In the genomic region with DNA sequence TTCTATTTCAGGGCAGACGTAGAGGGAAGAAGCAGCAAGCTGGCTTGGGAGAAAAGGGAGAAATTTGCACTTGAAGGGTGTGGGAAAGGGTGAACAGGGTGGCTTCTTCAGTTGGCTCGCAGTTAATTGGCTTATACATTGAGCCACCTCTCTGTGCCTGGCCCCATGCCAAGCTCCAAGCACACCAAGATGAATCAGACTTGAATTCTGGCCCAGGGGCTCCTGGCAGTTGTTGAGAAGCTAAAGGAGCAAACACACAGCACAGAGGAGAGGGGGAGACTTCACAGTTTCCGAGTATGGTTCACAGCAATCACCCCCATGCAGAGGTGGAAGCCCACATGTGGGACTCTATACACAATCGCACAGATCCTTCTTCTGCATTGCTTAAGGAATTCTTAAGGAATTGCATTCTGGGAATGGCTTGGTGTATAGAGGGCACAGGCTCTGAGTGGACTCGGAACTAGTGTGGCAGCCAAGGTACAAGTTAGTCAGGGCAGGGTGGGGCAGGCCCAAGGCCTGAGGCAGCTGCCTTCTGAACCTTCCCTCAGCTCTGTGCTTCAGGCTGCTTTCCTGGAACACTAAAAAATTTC, we compare ENCODE assay signal across 8 cellular contexts. TPM values are rescaled to one million over a fixed set of nuclear protein-coding genes. Genes with fewer than 3 reads are reported as not detected.
A peak's percentile ranks its signal among the peaks of the same experiment; 100 is the strongest.
DNase-seq lines count a peak whose midpoint lies in the region; ATAC-seq and TF ChIP-seq lines count a peak whose summit lies in the region.

No MANE protein-coding gene starts in this region.

- TF ChIP-seq CTCF in OCI-LY1 (IDR thresholded peaks at IDR 0.05; ENCODE audit: low read length) (no peak), epithelial cell of proximal tubule (conservative IDR thresholded peaks at IDR 0.05; ENCODE audit: low read depth, low read length) (no peak)

- no peaks in the 10 kb centered on the region for H4K20me1 ChIP-seq in OCI-LY1 (ENCODE audit: insufficient read depth, low read length)

- H3K27ac ChIP-seq in OCI-LY1 (ENCODE audit: low read depth, low read length, poor library complexity, severe bottlenecking) (peak overlapping the region; percentile 89), muscle layer of colon (ENCODE audit: low read depth, low read length) (peak overlapping the region; percentile 99)

- H3K9me2 ChIP-seq in OCI-LY1 (ENCODE audit: low read depth, low read length) = no peaks in the 10 kb centered on the region

- H3K27me3 ChIP-seq in OCI-LY1 (ENCODE audit: insufficient read depth, low read length) = no peaks in the 10 kb centered on the region
- no peaks in the 10 kb centered on the region for H3K27me3 ChIP-seq in muscle layer of colon (ENCODE audit: control insufficient read depth in 1 of 2, insufficient read depth in 2 of 2, low read length in 2 of 2)

- H3K36me3 ChIP-seq in OCI-LY1 (ENCODE audit: insufficient read depth, low read length) (no peaks in the 10 kb centered on the region), muscle layer of colon (ENCODE audit: insufficient read depth, low read length) (no peaks in the 10 kb centered on the region)

- no peak overlapping the region for H2AFZ ChIP-seq in OCI-LY1 (ENCODE audit: low read length)

- H3K4me1 ChIP-seq in OCI-LY1 (ENCODE audit: insufficient read depth, low read length, severe bottlenecking) (peaks cover 74% of the 10 kb centered on the region), muscle layer of colon (ENCODE audit: insufficient read depth, low read length) (peaks cover 55% of the 10 kb centered on the region)

- no peak for ATAC-seq in HG02852 (IDR thresholded peaks at IDR 0.05; ENCODE audit: unreplicated experiment)

- peak overlapping the region; percentile 93 for H3K4me3 ChIP-seq in OCI-LY1 (ENCODE audit: low read depth, low read length, poor library complexity, severe bottlenecking)
- peak overlapping the region; percentile 94 for H3K4me3 ChIP-seq in epithelial cell of proximal tubule (ENCODE audit: low read depth, low read length)
- H3K4me3 ChIP-seq in muscle layer of colon (ENCODE audit: low read depth in 1 of 2, low read length in 2 of 2) = peak overlapping the region; percentile 76 to 90

- H3K79me2 ChIP-seq in OCI-LY1 (ENCODE audit: insufficient read depth, low read length) = no peaks in the 10 kb centered on the region

- DNase-seq in NCI-H524 (lab: John Stamatoyannopoulos, UW) = peak; percentile 78 to 88
- no peak for DNase-seq in NCI-H524 treated with DMSO at 0.1 percent for 48 hours (lab: John Stamatoyannopoulos, UW)
- DNase-seq in activated T-cell treated with anti-CD3 and anti-CD28 coated beads for 1 hour (ENCODE audit: low read depth) = peak; percentile 69
- peak; percentile 76 for DNase-seq in epithelial cell of proximal tubule (ENCODE audit: low read depth)
- peak; percentile 43 to 67 for DNase-seq in stimulated activated CD8-positive, alpha-beta memory T cell treated with anti-CD3 and anti-CD28 coated beads, Interleukin-4, amount 100 ng/mL, for 4 hours (ENCODE audit: low read depth in 2 of 2, low spot score in 1 of 2)

- H3K9me3 ChIP-seq in OCI-LY1 (ENCODE audit: low read length) = no peaks in the 10 kb centered on the region
- no peaks in the 10 kb centered on the region for H3K9me3 ChIP-seq in muscle layer of colon (ENCODE audit: low read length)

- H3K9ac ChIP-seq in OCI-LY1 (ENCODE audit: low read length) = peak overlapping the region; percentile 85; the same call in 1 of the 2 replicates
- H3K9ac ChIP-seq in muscle layer of colon (ENCODE audit: low read length) = peak overlapping the region; percentile 90

- H3K4me2 ChIP-seq in OCI-LY1 (ENCODE audit: low read length) = peak overlapping the region; percentile 81

- H3F3A ChIP-seq in OCI-LY1 (ENCODE audit: insufficient read depth, low read length) = 0 out of 2 replicates have a peak, but pooled peaks cover 8% of the 10 kb centered on the region

RNA-seq across cellular contexts. Expression of gene ARL6IP5, which starts 1.5 kb away (rescaled TPM):
- 80.7 and 114 TPM in 2 replicates for total RNA-seq in epithelial cell of proximal tubule

RNA-seq across cellular contexts. Expression of gene UBA3, which starts 6.1 kb away (rescaled TPM):
- 65.1 and 69.1 TPM in 2 replicates for total RNA-seq in epithelial cell of proximal tubule

RNA-seq across cellular contexts. Expression of gene TMF1, which starts 34.1 kb away (rescaled TPM):
- total RNA-seq in epithelial cell of proximal tubule = 13.2 and 15.6 TPM in 2 replicates

RNA-seq across cellular contexts. Expression of gene LMOD3, which starts 36.2 kb away (rescaled TPM):
- not detected in 2 replicates for total RNA-seq in epithelial cell of proximal tubule
